18 cellular contexts compared by ENCODE assay signal in the genomic region with DNA sequence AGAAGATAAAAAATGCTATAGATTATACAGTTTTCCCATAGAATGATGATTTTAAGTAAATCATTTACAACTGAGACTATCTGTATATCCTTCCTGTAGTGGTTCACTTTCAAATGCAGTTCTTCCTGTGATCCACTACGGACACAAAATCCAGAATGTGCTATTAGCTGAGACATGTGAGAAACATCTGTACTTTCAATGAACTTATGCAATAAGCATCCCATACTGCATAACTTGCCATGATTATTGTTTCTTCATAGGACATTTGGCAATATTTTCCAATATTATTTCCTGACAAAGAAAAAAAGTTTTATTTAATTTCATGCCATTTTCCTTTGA.
A peak's percentile ranks its signal among the peaks of the same experiment; 100 is the strongest.
DNase-seq lines count a peak whose midpoint lies in the region; ATAC-seq, FAIRE-seq and TF ChIP-seq lines count a peak whose summit lies in the region.
"Had no signal": no experiment of that assay in that cellular context is flagged by ENCODE, and none has a peak within 500 bp of the region (broad histone marks: within the 10 kb centered on the region; RNA-seq: fewer than 3 reads in every experiment).

No MANE protein-coding gene starts in this region.

- WGBS in smooth muscle cell (ENCODE audit: low lambda C conversion rate), result 4% methylated on average over 1 of the region's 1 CpG
- WGBS in esophagus squamous epithelium, 2 donors, result 62 to 65% methylated on average over 1 of the region's 1 CpG

- H3K9me3 ChIP-seq in smooth muscle cell (replicated peaks; ENCODE audit: low read depth), result no peaks in the 10 kb centered on the region
- H3K9me3 ChIP-seq in esophagus squamous epithelium, result no peaks in the 10 kb centered on the region
- H3K9me3 ChIP-seq: pancreas had no signal

- no peaks in the 10 kb centered on the region for H3K79me2 ChIP-seq in smooth muscle cell (ENCODE audit: low read depth)

- H3K4me2 ChIP-seq in smooth muscle cell, result peak overlapping the region; percentile 67

- intact Hi-C loops in left cardiac atrium (cut with DNase I) (no loop called here), esophagus squamous epithelium (cut with DNase I) (no loop called here)

- H3K27me3 ChIP-seq in smooth muscle cell (ENCODE audit: low read depth) (no peaks in the 10 kb centered on the region), esophagus squamous epithelium (no peaks in the 10 kb centered on the region)
- H3K27me3 ChIP-seq: pancreas had no signal

- TF ChIP-seq CTCF in fibroblast of pulmonary artery (IDR thresholded peaks at IDR 0.05; ENCODE audit: low read length, missing control alignments) (no peak), smooth muscle cell (IDR thresholded peaks at IDR 0.05; ENCODE audit: borderline replicate concordance, insufficient read depth, poor library complexity, severe bottlenecking) (no peak), esophagus squamous epithelium (IDR thresholded peaks at IDR 0.05) (no peak)

- peak; percentile 33 for FAIRE-seq in TTC549 (lab: Jason Lieb, UNC)
- FAIRE-seq: pancreas had no signal

- no peak for ATAC-seq in left cardiac atrium
- ATAC-seq: pancreas, sciatic nerve had no signal

- DNase-seq in GM03348 (ENCODE audit: low spot score) (peak; percentile 53), fibroblast of pulmonary artery (ENCODE audit: low read depth) (peak; percentile 91), smooth muscle cell (lab: John Stamatoyannopoulos, UW; ENCODE audit: unreplicated experiment) (no peak), left cardiac atrium (no peak), esophagus squamous epithelium (lab: John Stamatoyannopoulos, UW) (no peak), NCI-H1694 (lab: John Stamatoyannopoulos, UW) (no peak)
- DNase-seq: activated CD4-positive, alpha-beta T cell treated with anti-CD3 and anti-CD28 coated beads for 48 hours; activated naive CD4-positive, alpha-beta T cell; C1 segment of cervical spinal cord; cortex of kidney; hippocampal formation; Karpas-422; NCI-H2171; pancreas; stimulated activated CD4-positive, alpha-beta T cell treated with anti-CD3 and anti-CD28 coated beads, Interleukin-4, amount 100 ng/mL, for 1 hour; substantia nigra had no signal

- H3K9ac ChIP-seq in smooth muscle cell (ENCODE audit: low read depth), result no peak overlapping the region

- H3F3A ChIP-seq in smooth muscle cell (ENCODE audit: low read depth), result peaks cover 22% of the 10 kb centered on the region

- no peak for TF ChIP-seq POLR2A in esophagus squamous epithelium (IDR thresholded peaks at IDR 0.05)

- H2AFZ ChIP-seq in smooth muscle cell (ENCODE audit: low read depth), result no peak overlapping the region

- H4K20me1 ChIP-seq in smooth muscle cell (ENCODE audit: low read depth), result no peaks in the 10 kb centered on the region

- no peak overlapping the region for H3K4me3 ChIP-seq in fibroblast of pulmonary artery (replicated peaks; ENCODE audit: low read depth, low read length)
- H3K4me3 ChIP-seq in smooth muscle cell, result no peak overlapping the region
- H3K4me3 ChIP-seq in esophagus squamous epithelium, result no peak overlapping the region
- H3K4me3 ChIP-seq: pancreas had no signal

- H3K4me1 ChIP-seq in smooth muscle cell (ENCODE audit: low read depth) (peaks cover 13% of the 10 kb centered on the region), esophagus squamous epithelium (no peaks in the 10 kb centered on the region)
- H3K4me1 ChIP-seq: pancreas had no signal

- H3K27ac ChIP-seq in smooth muscle cell (ENCODE audit: low read depth) (peak overlapping the region; percentile 85), esophagus squamous epithelium (no peak overlapping the region)
- H3K27ac ChIP-seq: pancreas had no signal

- H3K36me3 ChIP-seq in smooth muscle cell (ENCODE audit: low read depth), result no peaks in the 10 kb centered on the region
- no peaks in the 10 kb centered on the region for H3K36me3 ChIP-seq in esophagus squamous epithelium
- H3K36me3 ChIP-seq: pancreas had no signal

Comparison
In these comparisons a context has a peak if more than half of its experiments do, and no peak if none do; other contexts are left out.
1. DNase-seq: peak in GM03348 (single experiment) and fibroblast of pulmonary artery (single experiment); none in smooth muscle cell (single experiment), left cardiac atrium (single experiment), esophagus squamous epithelium (single experiment) and NCI-H1694 (single experiment).